ENCODE assay signal across 2 cellular contexts in the genomic region with DNA sequence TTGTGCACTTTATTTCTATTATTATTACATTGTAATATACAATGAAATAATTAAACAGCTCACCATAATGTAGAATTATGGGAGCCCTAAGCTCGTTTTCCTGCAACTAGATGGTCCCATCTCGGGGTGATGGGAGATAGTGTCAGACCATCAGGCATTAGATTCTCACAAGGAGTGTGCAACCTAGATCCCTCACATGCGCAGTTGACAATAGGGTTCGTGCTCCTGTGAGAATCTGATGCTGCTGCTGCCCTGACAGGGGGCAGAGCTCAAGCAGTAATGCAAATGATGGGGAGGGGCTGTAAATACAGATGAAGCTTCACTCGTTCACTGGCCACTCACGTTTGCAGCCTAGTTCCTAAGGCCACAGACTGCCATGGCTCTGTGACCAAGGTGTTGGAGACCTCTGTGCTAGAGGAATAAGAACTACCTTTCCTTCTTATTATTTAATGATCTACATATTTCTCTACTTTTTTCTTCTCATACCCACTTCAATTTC.
TF ChIP-seq lines count a peak whose summit lies in the region.

No MANE protein-coding gene starts in this region.

TF ChIP-seq in IMR-90, 13 proteins besides CTCF, POLR2A, EP300 and RAD21:
- no peak for TF ChIP-seq CHD1 (IDR thresholded peaks at IDR 0.05; ENCODE audit: low read depth, low read length)
- no peak for TF ChIP-seq RCOR1 (IDR thresholded peaks at IDR 0.05; ENCODE audit: insufficient replicate concordance, low read length)
- TF ChIP-seq, protein P1, sequence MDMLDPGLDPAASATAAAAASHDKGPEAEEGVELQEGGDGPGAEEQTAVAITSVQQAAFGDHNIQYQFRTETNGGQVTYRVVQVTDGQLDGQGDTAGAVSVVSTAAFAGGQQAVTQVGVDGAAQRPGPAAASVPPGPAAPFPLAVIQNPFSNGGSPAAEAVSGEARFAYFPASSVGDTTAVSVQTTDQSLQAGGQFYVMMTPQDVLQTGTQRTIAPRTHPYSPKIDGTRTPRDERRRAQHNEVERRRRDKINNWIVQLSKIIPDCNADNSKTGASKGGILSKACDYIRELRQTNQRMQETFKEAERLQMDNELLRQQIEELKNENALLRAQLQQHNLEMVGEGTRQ (IDR thresholded peaks at IDR 0.05; ENCODE audit: low read depth, low read length): no peak
- TF ChIP-seq, protein P2, sequence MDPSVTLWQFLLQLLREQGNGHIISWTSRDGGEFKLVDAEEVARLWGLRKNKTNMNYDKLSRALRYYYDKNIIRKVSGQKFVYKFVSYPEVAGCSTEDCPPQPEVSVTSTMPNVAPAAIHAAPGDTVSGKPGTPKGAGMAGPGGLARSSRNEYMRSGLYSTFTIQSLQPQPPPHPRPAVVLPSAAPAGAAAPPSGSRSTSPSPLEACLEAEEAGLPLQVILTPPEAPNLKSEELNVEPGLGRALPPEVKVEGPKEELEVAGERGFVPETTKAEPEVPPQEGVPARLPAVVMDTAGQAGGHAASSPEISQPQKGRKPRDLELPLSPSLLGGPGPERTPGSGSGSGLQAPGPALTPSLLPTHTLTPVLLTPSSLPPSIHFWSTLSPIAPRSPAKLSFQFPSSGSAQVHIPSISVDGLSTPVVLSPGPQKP (IDR thresholded peaks at IDR 0.05; ENCODE audit: borderline replicate concordance, low read depth, low read length): no peak
- no peak for TF ChIP-seq BHLHE40 (IDR thresholded peaks at IDR 0.05; ENCODE audit: low read depth, low read length)
- TF ChIP-seq RFX5 (IDR thresholded peaks at IDR 0.05; ENCODE audit: low read depth, low read length): no peak
- no peak for TF ChIP-seq SMC3 (IDR thresholded peaks at IDR 0.05; ENCODE audit: low read depth, low read length)
- TF ChIP-seq CEBPB (IDR thresholded peaks at IDR 0.05; ENCODE audit: low read depth, low read length): no peak
- no peak for TF ChIP-seq NFE2L2 (IDR thresholded peaks at IDR 0.05; ENCODE audit: low read depth, low read length)
- no peak for TF ChIP-seq MAZ (IDR thresholded peaks at IDR 0.05; ENCODE audit: borderline replicate concordance, low read depth, low read length)
- TF ChIP-seq MXI1 (IDR thresholded peaks at IDR 0.05; ENCODE audit: borderline replicate concordance, low read depth, low read length): no peak
- TF ChIP-seq FOS (IDR thresholded peaks at IDR 0.05; ENCODE audit: low read depth, low read length): no peak
- TF ChIP-seq MAFK (IDR thresholded peaks at IDR 0.05; ENCODE audit: low read depth, low read length): no peak

TF ChIP-seq in H1, 55 proteins besides CTCF, POLR2A, EP300 and RAD21:
- no peak for TF ChIP-seq TBP (IDR thresholded peaks at IDR 0.05; ENCODE audit: low read depth, low read length)
- no peak for TF ChIP-seq JUN (IDR thresholded peaks at IDR 0.05; ENCODE audit: low read depth, low read length)
- no peak for TF ChIP-seq RXRA (IDR thresholded peaks at IDR 0.05; ENCODE audit: insufficient read depth, low read depth, low read length)
- TF ChIP-seq SAP30 (IDR thresholded peaks at IDR 0.05; ENCODE audit: insufficient read depth, insufficient replicate concordance, low read length): no peak
- TF ChIP-seq RNF2 (IDR thresholded peaks at IDR 0.05; ENCODE audit: borderline replicate concordance, low read depth, low read length, missing control alignments, poor library complexity, severe bottlenecking): no peak
- TF ChIP-seq CREB1 (IDR thresholded peaks at IDR 0.05): no peak
- TF ChIP-seq, protein P3, sequence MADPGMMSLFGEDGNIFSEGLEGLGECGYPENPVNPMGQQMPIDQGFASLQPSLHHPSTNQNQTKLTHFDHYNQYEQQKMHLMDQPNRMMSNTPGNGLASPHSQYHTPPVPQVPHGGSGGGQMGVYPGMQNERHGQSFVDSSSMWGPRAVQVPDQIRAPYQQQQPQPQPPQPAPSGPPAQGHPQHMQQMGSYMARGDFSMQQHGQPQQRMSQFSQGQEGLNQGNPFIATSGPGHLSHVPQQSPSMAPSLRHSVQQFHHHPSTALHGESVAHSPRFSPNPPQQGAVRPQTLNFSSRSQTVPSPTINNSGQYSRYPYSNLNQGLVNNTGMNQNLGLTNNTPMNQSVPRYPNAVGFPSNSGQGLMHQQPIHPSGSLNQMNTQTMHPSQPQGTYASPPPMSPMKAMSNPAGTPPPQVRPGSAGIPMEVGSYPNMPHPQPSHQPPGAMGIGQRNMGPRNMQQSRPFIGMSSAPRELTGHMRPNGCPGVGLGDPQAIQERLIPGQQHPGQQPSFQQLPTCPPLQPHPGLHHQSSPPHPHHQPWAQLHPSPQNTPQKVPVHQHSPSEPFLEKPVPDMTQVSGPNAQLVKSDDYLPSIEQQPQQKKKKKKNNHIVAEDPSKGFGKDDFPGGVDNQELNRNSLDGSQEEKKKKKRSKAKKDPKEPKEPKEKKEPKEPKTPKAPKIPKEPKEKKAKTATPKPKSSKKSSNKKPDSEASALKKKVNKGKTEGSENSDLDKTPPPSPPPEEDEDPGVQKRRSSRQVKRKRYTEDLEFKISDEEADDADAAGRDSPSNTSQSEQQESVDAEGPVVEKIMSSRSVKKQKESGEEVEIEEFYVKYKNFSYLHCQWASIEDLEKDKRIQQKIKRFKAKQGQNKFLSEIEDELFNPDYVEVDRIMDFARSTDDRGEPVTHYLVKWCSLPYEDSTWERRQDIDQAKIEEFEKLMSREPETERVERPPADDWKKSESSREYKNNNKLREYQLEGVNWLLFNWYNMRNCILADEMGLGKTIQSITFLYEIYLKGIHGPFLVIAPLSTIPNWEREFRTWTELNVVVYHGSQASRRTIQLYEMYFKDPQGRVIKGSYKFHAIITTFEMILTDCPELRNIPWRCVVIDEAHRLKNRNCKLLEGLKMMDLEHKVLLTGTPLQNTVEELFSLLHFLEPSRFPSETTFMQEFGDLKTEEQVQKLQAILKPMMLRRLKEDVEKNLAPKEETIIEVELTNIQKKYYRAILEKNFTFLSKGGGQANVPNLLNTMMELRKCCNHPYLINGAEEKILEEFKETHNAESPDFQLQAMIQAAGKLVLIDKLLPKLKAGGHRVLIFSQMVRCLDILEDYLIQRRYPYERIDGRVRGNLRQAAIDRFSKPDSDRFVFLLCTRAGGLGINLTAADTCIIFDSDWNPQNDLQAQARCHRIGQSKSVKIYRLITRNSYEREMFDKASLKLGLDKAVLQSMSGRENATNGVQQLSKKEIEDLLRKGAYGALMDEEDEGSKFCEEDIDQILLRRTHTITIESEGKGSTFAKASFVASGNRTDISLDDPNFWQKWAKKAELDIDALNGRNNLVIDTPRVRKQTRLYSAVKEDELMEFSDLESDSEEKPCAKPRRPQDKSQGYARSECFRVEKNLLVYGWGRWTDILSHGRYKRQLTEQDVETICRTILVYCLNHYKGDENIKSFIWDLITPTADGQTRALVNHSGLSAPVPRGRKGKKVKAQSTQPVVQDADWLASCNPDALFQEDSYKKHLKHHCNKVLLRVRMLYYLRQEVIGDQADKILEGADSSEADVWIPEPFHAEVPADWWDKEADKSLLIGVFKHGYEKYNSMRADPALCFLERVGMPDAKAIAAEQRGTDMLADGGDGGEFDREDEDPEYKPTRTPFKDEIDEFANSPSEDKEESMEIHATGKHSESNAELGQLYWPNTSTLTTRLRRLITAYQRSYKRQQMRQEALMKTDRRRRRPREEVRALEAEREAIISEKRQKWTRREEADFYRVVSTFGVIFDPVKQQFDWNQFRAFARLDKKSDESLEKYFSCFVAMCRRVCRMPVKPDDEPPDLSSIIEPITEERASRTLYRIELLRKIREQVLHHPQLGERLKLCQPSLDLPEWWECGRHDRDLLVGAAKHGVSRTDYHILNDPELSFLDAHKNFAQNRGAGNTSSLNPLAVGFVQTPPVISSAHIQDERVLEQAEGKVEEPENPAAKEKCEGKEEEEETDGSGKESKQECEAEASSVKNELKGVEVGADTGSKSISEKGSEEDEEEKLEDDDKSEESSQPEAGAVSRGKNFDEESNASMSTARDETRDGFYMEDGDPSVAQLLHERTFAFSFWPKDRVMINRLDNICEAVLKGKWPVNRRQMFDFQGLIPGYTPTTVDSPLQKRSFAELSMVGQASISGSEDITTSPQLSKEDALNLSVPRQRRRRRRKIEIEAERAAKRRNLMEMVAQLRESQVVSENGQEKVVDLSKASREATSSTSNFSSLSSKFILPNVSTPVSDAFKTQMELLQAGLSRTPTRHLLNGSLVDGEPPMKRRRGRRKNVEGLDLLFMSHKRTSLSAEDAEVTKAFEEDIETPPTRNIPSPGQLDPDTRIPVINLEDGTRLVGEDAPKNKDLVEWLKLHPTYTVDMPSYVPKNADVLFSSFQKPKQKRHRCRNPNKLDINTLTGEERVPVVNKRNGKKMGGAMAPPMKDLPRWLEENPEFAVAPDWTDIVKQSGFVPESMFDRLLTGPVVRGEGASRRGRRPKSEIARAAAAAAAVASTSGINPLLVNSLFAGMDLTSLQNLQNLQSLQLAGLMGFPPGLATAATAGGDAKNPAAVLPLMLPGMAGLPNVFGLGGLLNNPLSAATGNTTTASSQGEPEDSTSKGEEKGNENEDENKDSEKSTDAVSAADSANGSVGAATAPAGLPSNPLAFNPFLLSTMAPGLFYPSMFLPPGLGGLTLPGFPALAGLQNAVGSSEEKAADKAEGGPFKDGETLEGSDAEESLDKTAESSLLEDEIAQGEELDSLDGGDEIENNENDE (IDR thresholded peaks at IDR 0.05; ENCODE audit: insufficient replicate concordance, low read length): no peak
- TF ChIP-seq NRF1 (IDR thresholded peaks at IDR 0.05; ENCODE audit: low read depth, low read length): no peak
- no peak for TF ChIP-seq EZH2 (IDR thresholded peaks at IDR 0.05; ENCODE audit: low read depth, low read length, severe bottlenecking)
- TF ChIP-seq MAFK (IDR thresholded peaks at IDR 0.05; ENCODE audit: low read depth, low read length): no peak
